ENCODE assay signal across 8 cellular contexts in the genomic region with DNA sequence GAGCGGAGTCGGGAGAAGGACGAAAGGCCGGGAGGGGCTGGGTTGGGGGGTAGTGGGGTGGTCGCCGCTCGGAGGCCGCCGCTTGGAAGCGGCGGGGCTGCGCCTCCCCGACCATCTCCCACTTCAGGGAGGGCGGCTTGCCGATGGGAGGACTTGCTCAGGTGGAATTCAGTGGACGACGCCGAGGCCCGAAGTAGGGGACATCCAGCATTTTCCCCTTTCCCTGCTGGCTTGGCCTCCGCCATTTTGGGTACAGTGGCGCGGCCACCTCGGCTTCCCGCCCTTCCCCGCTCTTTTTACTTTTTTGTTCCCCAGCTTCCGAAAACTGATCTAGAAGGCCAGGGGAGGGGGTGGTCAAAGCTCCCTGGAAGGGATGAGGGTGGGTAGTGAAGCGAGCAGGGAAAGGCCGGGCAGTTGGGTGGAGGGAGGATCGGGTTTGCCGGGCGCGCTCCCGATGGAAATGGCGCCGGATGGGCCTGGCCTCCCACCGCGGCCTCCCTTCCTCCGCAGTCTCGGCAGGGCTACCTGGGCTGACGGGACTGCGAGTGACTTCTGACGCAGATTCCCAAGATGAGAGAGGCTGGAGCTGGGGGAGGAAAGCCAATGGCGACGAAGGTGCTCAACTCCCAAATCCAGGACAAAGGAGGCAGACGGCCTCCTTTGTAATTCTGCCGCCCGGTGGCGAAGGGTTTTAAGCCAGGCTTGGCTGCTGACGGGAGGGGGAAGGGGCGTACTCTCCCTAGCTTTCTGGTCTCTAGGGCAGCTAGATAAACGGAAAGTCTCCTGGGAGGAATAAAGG. TPM values are rescaled to one million over a fixed set of nuclear protein-coding genes. Genes with fewer than 3 reads are reported as not detected.
A peak's percentile ranks its signal among the peaks of the same experiment; 100 is the strongest.
DNase-seq lines count a peak whose midpoint lies in the region; ATAC-seq, FAIRE-seq and TF ChIP-seq lines count a peak whose summit lies in the region.

A gene (minus strand): TSS at position 670 of the 799 bp plus-strand sequence. CDS start 26,084 bp downstream, outside the sequence.

- POLR2A ChIA-PET in HepG2 (lab: Yijun Ruan, JAX): interaction anchor here (0.6 to 2.1 kb wide), 22 partner anchors 10 to 544 kb away, joined by 3 to 10 read pairs (median 4); a partner anchor contains a TSS

- FAIRE-seq in HepG2 (lab: Jason Lieb, UNC): no peak

- peak within 1 kb of the TSS; percentile 98 for H3K9ac ChIP-seq in HepG2 (ENCODE audit: insufficient read depth, low read depth, low read length)

- ATAC-seq in GM18868 (IDR thresholded peaks at IDR 0.05; ENCODE audit: unreplicated experiment) (peak; percentile 25), HG03139 (IDR thresholded peaks at IDR 0.05; ENCODE audit: unreplicated experiment) (peak; percentile 18), HepG2 (peak; percentile 61)

- peaks cover 46% of the 10 kb centered on the region for H4K20me1 ChIP-seq in HepG2 (ENCODE audit: insufficient read depth, low read length)

- in situ Hi-C loops in HepG2 (cut with HindIII; ENCODE audit: extremely low pct_ligation_motif_present, low pct_unique_long_range_greater_than_20kb): no loop called here

- H3K9me3 ChIP-seq in HepG2 (ENCODE audit: low read length): no peaks in the 10 kb centered on the region

- H3K36me3 ChIP-seq in ACC112 (ENCODE audit: insufficient read depth, low read length) (peaks cover 9% of the 10 kb centered on the region), HepG2 (replicated peaks in 1 of 2; ENCODE audit: control insufficient read depth in 1 of 2, insufficient read depth in 2 of 2, low read length in 2 of 2) (peaks cover 0 to 2% of the 10 kb centered on the region in 2 experiments; a peak in 2 of 5 replicates)

- H3K4me1 ChIP-seq in ACC112 (ENCODE audit: control insufficient read depth, insufficient read depth, low read length, unreplicated experiment) (peaks cover 55% of the 10 kb centered on the region), HepG2 (ENCODE audit: insufficient read depth, low read length) (peaks cover 58% of the 10 kb centered on the region)

- H3K79me2 ChIP-seq in ACC112 (ENCODE audit: control insufficient read depth, insufficient read depth, low read length, unreplicated experiment) (peaks cover 57% of the 10 kb centered on the region), HepG2 (ENCODE audit: insufficient read depth, low read length) (peaks cover 56% of the 10 kb centered on the region)

- H3K27ac ChIP-seq in ACC112 (ENCODE audit: low read depth, low read length): peak within 1 kb of the TSS; percentile 95
- peak within 1 kb of the TSS; percentile 95 for H3K27ac ChIP-seq in HepG2 (ENCODE audit: extremely low read length, insufficient read depth, low read length)

- H3K4me2 ChIP-seq in HepG2 (ENCODE audit: low read depth, low read length): peak within 1 kb of the TSS; percentile 79

- under 1% methylated on average over 35 of the region's 51 CpGs for WGBS in HepG2 (ENCODE audit: low lambda C conversion rate)

- TF ChIP-seq EP300 in HepG2 (IDR thresholded peaks at IDR 0.05; ENCODE audit: low read depth in 2 of 2, low read length in 2 of 2): no peak
- no peak for TF ChIP-seq EP300 in HepG2 (CRISPR knock-in tag; IDR thresholded peaks at IDR 0.05; ENCODE audit: borderline replicate concordance)

- intact Hi-C loops in HepG2 (cut with micrococcal nuclease; ENCODE audit: unreplicated experiment): no loop called here

- peak; percentile 58 for TF ChIP-seq CTCF in HepG2 (CRISPR knock-in tag; IDR thresholded peaks at IDR 0.05)

- H3K27me3 ChIP-seq in ACC112 (ENCODE audit: insufficient read depth, low read length) (no peaks in the 10 kb centered on the region), HepG2 (ENCODE audit: control insufficient read depth in 1 of 2, insufficient read depth in 2 of 2, low read length in 2 of 2) (no peaks in the 10 kb centered on the region; a peak in 1 of 5 replicates)

- CTCF ChIA-PET in HepG2 (lab: Yijun Ruan, JAX; ENCODE audit: low intra/inter-chr PET ratio, low total read pairs): no interaction called here

- peak; percentile 41 to 93; a peak in 3 of 4 replicates for TF ChIP-seq POLR2A in HepG2 (IDR thresholded peaks at IDR 0.05; ENCODE audit: insufficient read depth in 1 of 2, low read depth in 2 of 2, low read length in 2 of 2)

- TF ChIP-seq RAD21 in HepG2 (CRISPR knock-in tag; IDR thresholded peaks at IDR 0.05): peak; percentile 49; the same call in 1 of the 2 replicates

- no peak within 1 kb of the TSS for H2AFZ ChIP-seq in ACC112 (ENCODE audit: low read length, unreplicated experiment)
- no peak within 1 kb of the TSS for H2AFZ ChIP-seq in HepG2 (ENCODE audit: low read length)

- peak; percentile 61 for DNase-seq in NCI-H345 (lab: John Stamatoyannopoulos, UW)
- peak; percentile 72 for DNase-seq in activated CD4-positive, alpha-beta T cell treated with anti-CD3 and anti-CD28 coated beads for 48 hours
- peak; percentile 88 for DNase-seq in dermis blood vessel endothelial cell
- DNase-seq in HepG2 (ENCODE audit: low spot score): peak; percentile 71
- peak; percentile 50 to 57 for DNase-seq in stimulated activated CD4-positive, alpha-beta T cell treated with anti-CD3 and anti-CD28 coated beads, Interleukin-2, amount 100 ng/mL, for 48 hours

- H3K4me3 ChIP-seq in ACC112 (ENCODE audit: low read depth, low read length): peak within 1 kb of the TSS; percentile 93
- peak within 1 kb of the TSS; percentile 90 to 98 (median 98) for H3K4me3 ChIP-seq in HepG2 (replicated peaks in 1 of 3; ENCODE audit: insufficient read depth in 1 of 3, low read depth in 2 of 3, low read length in 3 of 3)

- no TSS peak for BruUV-seq in HepG2 (replicated peaks; lab: Mats Ljungman, UMichigan)

TF ChIP-seq in HepG2, 621 proteins besides CTCF, POLR2A, EP300 and RAD21 (continues in another document):
- no peak for TF ChIP-seq ZNF761 (CRISPR knock-in tag; conservative IDR thresholded peaks at IDR 0.05)
- no peak for TF ChIP-seq SP1 (IDR thresholded peaks at IDR 0.05)
- 0 out of 2 replicates have a peak, but pooled peaks have one; percentile 32 for TF ChIP-seq SP1 (CRISPR knock-in tag; IDR thresholded peaks at IDR 0.05)
- TF ChIP-seq PRMT3 (CRISPR knock-in tag; IDR thresholded peaks at IDR 0.05; ENCODE audit: borderline replicate concordance, low read depth): no peak
- TF ChIP-seq, protein P1, sequence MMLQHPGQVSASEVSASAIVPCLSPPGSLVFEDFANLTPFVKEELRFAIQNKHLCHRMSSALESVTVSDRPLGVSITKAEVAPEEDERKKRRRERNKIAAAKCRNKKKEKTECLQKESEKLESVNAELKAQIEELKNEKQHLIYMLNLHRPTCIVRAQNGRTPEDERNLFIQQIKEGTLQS (CRISPR knock-in tag; IDR thresholded peaks at IDR 0.05): no peak
- no peak for TF ChIP-seq KLF13 (CRISPR knock-in tag; IDR thresholded peaks at IDR 0.05)
- TF ChIP-seq KDM4B (CRISPR knock-in tag; IDR thresholded peaks at IDR 0.05): no peak
- TF ChIP-seq ARHGAP35 (CRISPR knock-in tag; IDR thresholded peaks at IDR 0.05; ENCODE audit: borderline replicate concordance): no peak
- 0 out of 2 replicates have a peak, but pooled peaks have one; percentile 6 for TF ChIP-seq SNAI1 (CRISPR knock-in tag; IDR thresholded peaks at IDR 0.05; ENCODE audit: borderline replicate concordance)
- TF ChIP-seq ISX (CRISPR knock-in tag; conservative IDR thresholded peaks at IDR 0.05): no peak
- TF ChIP-seq ZNF282 (IDR thresholded peaks at IDR 0.05; ENCODE audit: partially characterized antibody): no peak
- TF ChIP-seq ZNF703 (CRISPR knock-in tag; IDR thresholded peaks at IDR 0.05; ENCODE audit: borderline replicate concordance): no peak
- TF ChIP-seq FOSL1 (CRISPR knock-in tag; IDR thresholded peaks at IDR 0.05; ENCODE audit: borderline replicate concordance): peak; percentile 9; the same call in 1 of the 2 replicates
- 0 out of 2 replicates have a peak, but pooled peaks have one; percentile 17 for TF ChIP-seq DPF2 (CRISPR knock-in tag; IDR thresholded peaks at IDR 0.05; ENCODE audit: borderline replicate concordance, low read depth)
- no peak for TF ChIP-seq KLF6 (CRISPR knock-in tag; IDR thresholded peaks at IDR 0.05)

RNA-seq across cellular contexts. Expression of the gene that starts here (rescaled TPM):
- total RNA-seq in dermis blood vessel endothelial cell (3.1 and 4.4 TPM in 2 replicates), HepG2 (2016; rRNA removed; fragmentation: Illumina TruSeq; extraction: Trizol) (3.0 and 3.1 TPM in 2 replicates)
- total RNA-seq in HepG2 (2016; cell fraction: cytosol; rRNA removed; fragmentation: Illumina TruSeq; extraction: Trizol; ENCODE audit: low read depth): 1.4 and 2.3 TPM in 2 replicates
- total RNA-seq in HepG2 (2016; cell fraction: insoluble cytoplasmic fraction; rRNA removed; fragmentation: Illumina TruSeq; extraction: Trizol): 2.8 and 3.6 TPM in 2 replicates
- 2.1 and 2.4 TPM in 2 replicates for total RNA-seq in HepG2 (2016; cell fraction: membrane; rRNA removed; fragmentation: Illumina TruSeq; extraction: Trizol)
- total RNA-seq in HepG2 (2016; cell fraction: nucleus; rRNA removed; fragmentation: Illumina TruSeq; extraction: Trizol): 2.8 and 4.0 TPM in 2 replicates
- polyA plus RNA-seq in HepG2 (2011; rRNA removed): 0.42 and 0.52 TPM in 2 replicates
- 0.16 and 0.24 TPM in 2 replicates for polyA plus RNA-seq in HepG2 (2011; cell fraction: cytosol; rRNA removed)
- 0.76 and 0.97 TPM in 2 replicates for polyA plus RNA-seq in HepG2 (2011; cell fraction: nucleus; rRNA removed)
- polyA plus RNA-seq in HepG2 (2012): 1.3 and 3.0 TPM in 2 replicates
- polyA plus RNA-seq in HepG2 (2016; cell fraction: cytosol; fragmentation: Illumina TruSeq; extraction: Trizol; ENCODE audit: low read depth): 1.1 and 1.2 TPM in 2 replicates
- 3.5 TPM in 2 replicates for polyA plus RNA-seq in HepG2 (2016; cell fraction: insoluble cytoplasmic fraction; fragmentation: Illumina TruSeq; extraction: Trizol; ENCODE audit: low read depth)
- polyA plus RNA-seq in HepG2 (2016; cell fraction: membrane; fragmentation: Illumina TruSeq; extraction: Trizol; ENCODE audit: low read depth): 1.2 and 1.4 TPM in 2 replicates
- polyA plus RNA-seq in HepG2 (2016; cell fraction: nucleus; fragmentation: Illumina TruSeq; extraction: Trizol; ENCODE audit: insufficient read depth, low read depth): 2.5 and 4.3 TPM in 2 replicates
- 0.56 and 0.76 TPM in 2 replicates for polyA minus RNA-seq in HepG2 (2011; rRNA and poly(A)+ RNA removed; ENCODE audit: low replicate concordance)
- polyA minus RNA-seq in HepG2 (2011; cell fraction: cytosol; rRNA and poly(A)+ RNA removed): 0.59 and 0.62 TPM in 2 replicates
- polyA minus RNA-seq in HepG2 (2011; cell fraction: nucleus; rRNA and poly(A)+ RNA removed): 0.90 and 1.5 TPM in 2 replicates

Comparison
In these comparisons a context has a peak if more than half of its experiments do, and no peak if none do; other contexts are left out.
1. Peak in every context shown above with its lines: DNase-seq, ATAC-seq, H3K4me3 ChIP-seq and H3K27ac ChIP-seq.